Comparison of ENCODE assay signal across 8 cellular contexts in the genomic region with DNA sequence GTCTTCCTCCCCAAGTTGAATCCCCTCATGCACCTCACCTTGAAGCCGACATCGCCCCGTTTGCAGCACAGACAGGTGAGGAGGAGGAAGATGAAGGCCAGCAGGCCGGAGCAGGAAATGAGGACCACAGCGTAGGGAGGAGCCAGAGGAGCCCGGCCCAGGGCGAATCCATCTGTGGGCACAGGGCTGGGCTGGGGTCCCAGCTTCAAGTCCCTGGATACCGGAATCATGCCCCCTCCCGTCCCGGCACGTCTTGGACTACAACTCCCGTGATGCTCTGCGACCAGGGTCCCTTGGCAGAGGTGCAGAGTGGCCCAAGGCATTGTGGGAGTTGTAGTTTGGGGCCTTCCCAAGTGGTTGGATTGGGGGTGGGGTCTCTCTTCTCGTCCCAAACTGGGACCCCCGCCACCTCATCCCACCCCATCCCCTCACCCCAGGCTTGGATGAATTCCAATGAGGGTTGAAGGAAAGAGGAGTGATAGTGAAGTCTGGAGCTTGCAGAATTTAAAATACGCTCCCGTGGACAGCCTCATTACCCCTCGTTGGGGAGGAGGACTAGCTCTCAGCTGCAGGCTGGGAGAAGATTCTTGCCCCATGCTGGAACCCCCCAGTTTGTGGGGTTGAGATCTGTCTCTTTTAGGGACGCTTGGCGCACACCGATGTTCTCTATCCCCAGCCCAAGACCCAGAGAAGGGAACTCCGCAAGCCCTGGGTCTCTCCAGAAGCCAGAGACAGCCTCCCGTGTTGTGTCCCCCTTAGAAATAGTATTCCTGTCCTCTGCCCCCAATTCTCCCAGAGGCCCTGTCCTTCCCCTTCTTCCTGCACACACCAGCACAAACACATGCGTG. TPM values are rescaled to one million over a fixed set of nuclear protein-coding genes. Genes with fewer than 3 reads are reported as not detected.
DNase-seq lines count a peak whose midpoint lies in the region; ATAC-seq lines count a peak whose summit lies in the region.

No MANE protein-coding gene starts in this region.

- peak; percentile 35 for ATAC-seq in esophagus mucosa
- peak; percentile 72 for ATAC-seq in stimulated activated effector memory CD8-positive, alpha-beta T cell treated with anti-CD3 and anti-CD28 coated beads, Interleukin-12 subunit alpha, Interleukin-12 subunit beta, amount 100 ng/mL, for 72 hours
- ATAC-seq in GM21447 (IDR thresholded peaks at IDR 0.05; ENCODE audit: unreplicated experiment) = no peak

- DNase-seq in NCI-H526 (lab: John Stamatoyannopoulos, UW) (peak; percentile 16 to 72), NCI-H526 treated with DMSO at 0.1 percent for 48 hours (lab: John Stamatoyannopoulos, UW) (no peak), NCI-H774 (lab: John Stamatoyannopoulos, UW) (peak; percentile 35), activated T-cell treated with anti-CD3 and anti-CD28 coated beads for 48 hours (ENCODE audit: low read depth) (peak; percentile 65), myocyte (ENCODE audit: low read depth) (peak; percentile 57)
- peak in 1 of 2 donors; percentile 88 for DNase-seq in stimulated activated effector memory CD8-positive, alpha-beta T cell treated with anti-CD3 and anti-CD28 coated beads, Interleukin-12 subunit alpha, Interleukin-12 subunit beta, amount 100 ng/mL, for 72 hours (ENCODE audit: low spot score in 2 of 2)

- no peaks in the 10 kb centered on the region for H3K9me3 Mint-ChIP-seq in stimulated activated effector memory CD8-positive, alpha-beta T cell treated with anti-CD3 and anti-CD28 coated beads, Interleukin-12 subunit alpha, Interleukin-12 subunit beta, amount 100 ng/mL, for 72 hours

- H3K27ac Mint-ChIP-seq in stimulated activated effector memory CD8-positive, alpha-beta T cell treated with anti-CD3 and anti-CD28 coated beads, Interleukin-12 subunit alpha, Interleukin-12 subunit beta, amount 100 ng/mL, for 72 hours = peak overlapping the region; percentile 35

- peaks cover 21% of the 10 kb centered on the region for H3K4me1 Mint-ChIP-seq in stimulated activated effector memory CD8-positive, alpha-beta T cell treated with anti-CD3 and anti-CD28 coated beads, Interleukin-12 subunit alpha, Interleukin-12 subunit beta, amount 100 ng/mL, for 72 hours

- H3K4me3 Mint-ChIP-seq in stimulated activated effector memory CD8-positive, alpha-beta T cell treated with anti-CD3 and anti-CD28 coated beads, Interleukin-12 subunit alpha, Interleukin-12 subunit beta, amount 100 ng/mL, for 72 hours = no peak overlapping the region

- no peaks in the 10 kb centered on the region for H3K36me3 Mint-ChIP-seq in stimulated activated effector memory CD8-positive, alpha-beta T cell treated with anti-CD3 and anti-CD28 coated beads, Interleukin-12 subunit alpha, Interleukin-12 subunit beta, amount 100 ng/mL, for 72 hours

RNA-seq across cellular contexts. Expression of gene LMTK3, which starts 1.0 kb away (rescaled TPM):
- total RNA-seq in esophagus mucosa (4.9 TPM), myocyte (0.05 and 0.26 TPM in 2 replicates)
- polyA plus RNA-seq in myocyte (2012) = 0.20 TPM

RNA-seq across cellular contexts. Expression of gene SULT2B1, which starts 41.3 kb away (rescaled TPM):
- 245 TPM for total RNA-seq in esophagus mucosa
- total RNA-seq in myocyte = not detected in 2 replicates
- 0.15 TPM for polyA plus RNA-seq in myocyte (2012)

RNA-seq across cellular contexts. Expression of gene CYTH2, which starts 41.5 kb away (rescaled TPM):
- total RNA-seq in esophagus mucosa (47.2 TPM), myocyte (50.8 and 60.6 TPM in 2 replicates)
- 62.5 TPM for polyA plus RNA-seq in myocyte (2012)

RNA-seq across cellular contexts. Expression of gene KCNJ14, which starts 55.3 kb away (rescaled TPM):
- total RNA-seq in esophagus mucosa = 0.76 TPM
- 0.73 and 0.96 TPM in 2 replicates for total RNA-seq in myocyte
- 1.1 TPM for polyA plus RNA-seq in myocyte (2012)

Comparison
In these comparisons a context has a peak if more than half of its experiments do, and no peak if none do; other contexts are left out.
1. RNA of gene SULT2B1, which starts 41.3 kb away (total RNA-seq): 245 TPM in esophagus mucosa (single experiment); not detected in myocyte; every median in the first group is over 100 times any median in the second.